Comparison of ENCODE assay signal across 8 cellular contexts in genomic region chr19:2840794-2841790, GRCh38.
A peak's percentile ranks its signal among the peaks of the same experiment; 100 is the strongest.
DNase-seq lines count a peak whose midpoint lies in the region; ATAC-seq lines count a peak whose summit lies in the region.

Gene ZNF555 (plus strand): TSS chr19:2841475. CDS start chr19:2841573, 98 bp downstream.

- ATAC-seq in GM18907 (IDR thresholded peaks at IDR 0.05; ENCODE audit: unreplicated experiment) = peak; percentile 90
- peak; percentile 91 for ATAC-seq in HG03139 (IDR thresholded peaks at IDR 0.05; ENCODE audit: unreplicated experiment)

- peak; percentile 100 for DNase-seq in AG08396 (ENCODE audit: low spot score)
- peak; percentile 95 for DNase-seq in NCI-H345 treated with DMSO at 0.1 percent for 48 hours (lab: John Stamatoyannopoulos, UW; ENCODE audit: unreplicated experiment)
- DNase-seq in activated CD4-positive, CD25-positive, alpha-beta regulatory T cell treated with anti-CD3 and anti-CD28 coated beads, Interleukin-2, amount 50 U/mL, for 72 hours = peak; percentile 94
- DNase-seq in cerebellar nuclear complex (lab: John Stamatoyannopoulos, UW) = peak; percentile 84 to 95
- DNase-seq in islet precursor cell = peak; percentile 99
- DNase-seq in stimulated activated CD4-positive, alpha-beta T cell treated with anti-CD3 and anti-CD28 coated beads, Interleukin-12 subunit alpha, Interleukin-12 subunit beta, amount 100 ng/mL, for 4 hours = peak; percentile 98

Comparison
In these comparisons a context has a peak if more than half of its experiments do, and no peak if none do; other contexts are left out.
1. Peak in every context shown above with its lines: DNase-seq and ATAC-seq.